Comparison of ENCODE assay signal across 1 cellular context in genomic region chr6:121522265-121522664, GRCh38.
TF ChIP-seq lines count a peak whose summit lies in the region.

No MANE protein-coding gene starts in this region.

TF ChIP-seq in IMR-90, 13 proteins besides CTCF, POLR2A, EP300 and RAD21 (continued from another document):
- TF ChIP-seq USF2 (IDR thresholded peaks at IDR 0.05; ENCODE audit: low read depth, low read length) (no peak), RFX5 (IDR thresholded peaks at IDR 0.05; ENCODE audit: low read depth, low read length) (no peak)
